In genomic region chr18:48708807-48709206, GRCh38 we compare ENCODE assay signal across 21 cellular contexts.
DNase-seq lines count a peak whose midpoint lies in the region; ATAC-seq, FAIRE-seq and TF ChIP-seq lines count a peak whose summit lies in the region.
"Had no signal": no experiment of that assay in that cellular context is flagged by ENCODE, and none has a peak within 500 bp of the region (broad histone marks: within the 10 kb centered on the region; RNA-seq: fewer than 3 reads in every experiment).

No MANE protein-coding gene starts in this region.

- H3K9me3 Mint-ChIP-seq in activated naive CD4-positive, alpha-beta T cell treated with anti-CD3 and anti-CD28 coated beads for 36 hours: no peaks in the 10 kb centered on the region
- H3K9me3 Mint-ChIP-seq: CD4-positive, alpha-beta T cell had no signal

- intact Hi-C loops in heart left ventricle (cut with DNase I): loop anchor here in 2 of 10 donors (1.0 kb wide), 2 partner anchors 28 to 29 kb away; no protein-coding TSS in a partner anchor
- intact Hi-C loops in HepG2 (cut with micrococcal nuclease; ENCODE audit: unreplicated experiment): no loop called here
- intact Hi-C loops in right lobe of liver (cut with DNase I): no loop called here
- intact Hi-C loops in activated naive CD4-positive, alpha-beta T cell treated with anti-CD3 and anti-CD28 coated beads for 36 hours (cut with micrococcal nuclease): no loop called here

- H3K36me3 Mint-ChIP-seq in activated naive CD4-positive, alpha-beta T cell treated with anti-CD3 and anti-CD28 coated beads for 36 hours (ENCODE audit: low read depth): no peaks in the 10 kb centered on the region
- peaks cover 3% of the 10 kb centered on the region for H3K36me3 Mint-ChIP-seq in T-helper 17 cell (ENCODE audit: low read depth)
- H3K36me3 Mint-ChIP-seq: IgD-negative memory B cell had no signal

- H3K4me2 ChIP-seq in HepG2 (ENCODE audit: low read depth, low read length) (no peak overlapping the region), parathyroid adenoma (ENCODE audit: low read length) (no peak overlapping the region)
- H3K4me2 ChIP-seq: A549 had no signal

- H3K27me3 Mint-ChIP-seq in activated naive CD4-positive, alpha-beta T cell treated with anti-CD3 and anti-CD28 coated beads for 36 hours (ENCODE audit: low read depth): no peaks in the 10 kb centered on the region
- H3K27me3 Mint-ChIP-seq in T-helper 17 cell: peaks cover 5% of the 10 kb centered on the region
- H3K27me3 Mint-ChIP-seq: CD4-positive, alpha-beta T cell; IgD-negative memory B cell had no signal

- DNase-seq in heart left ventricle (peak in 1 of 5 donors; percentile 11), right atrium auricular region (ENCODE audit: low spot score) (no peak), HepG2 (ENCODE audit: low spot score) (no peak), right lobe of liver (no peak), T-helper 17 cell (no peak)
- DNase-seq in activated naive CD4-positive, alpha-beta T cell treated with anti-CD3 and anti-CD28 coated beads for 36 hours: no peak
- DNase-seq: AML-193; Caco-2; CD4-positive, alpha-beta T cell; GM23248 had no signal

- CTCF ChIA-PET in HepG2 (lab: Yijun Ruan, JAX; ENCODE audit: low intra/inter-chr PET ratio, low total read pairs): no interaction called here
- CTCF ChIA-PET in activated naive CD4-positive, alpha-beta T cell treated with anti-CD3 and anti-CD28 coated beads for 36 hours (lab: Charles Lee): no interaction called here

- no peaks in the 10 kb centered on the region for H4K20me1 ChIP-seq in HepG2 (ENCODE audit: insufficient read depth, low read length)

- H3K79me2 ChIP-seq in HepG2 (ENCODE audit: insufficient read depth, low read length) (no peaks in the 10 kb centered on the region), parathyroid adenoma (no peaks in the 10 kb centered on the region)

- no peak overlapping the region for H3K9ac ChIP-seq in HepG2 (ENCODE audit: insufficient read depth, low read depth, low read length)
- H3K9ac ChIP-seq in parathyroid adenoma: no peak overlapping the region
- H3K9ac ChIP-seq: GM23248 had no signal

- H3K9me3 ChIP-seq in heart left ventricle: no peaks in the 10 kb centered on the region
- H3K9me3 ChIP-seq in right atrium auricular region: no peaks in the 10 kb centered on the region
- no peaks in the 10 kb centered on the region for H3K9me3 ChIP-seq in HepG2 (ENCODE audit: low read length)
- no peaks in the 10 kb centered on the region for H3K9me3 ChIP-seq in right lobe of liver
- no peaks in the 10 kb centered on the region for H3K9me3 ChIP-seq in parathyroid adenoma (ENCODE audit: control insufficient read depth, low read length)
- no peaks in the 10 kb centered on the region for H3K9me3 ChIP-seq in T-helper 17 cell (ENCODE audit: control insufficient read depth, low read length, poor library complexity, severe bottlenecking)
- H3K9me3 ChIP-seq: A549, Caco-2, HAP-1 had no signal

- TF ChIP-seq CTCF in heart left ventricle (IDR thresholded peaks at IDR 0.05): no peak
- TF ChIP-seq CTCF in right atrium auricular region (IDR thresholded peaks at IDR 0.05): no peak
- no peak for TF ChIP-seq CTCF in HepG2 (CRISPR knock-in tag; IDR thresholded peaks at IDR 0.05)
- TF ChIP-seq CTCF in right lobe of liver (IDR thresholded peaks at IDR 0.05): no peak
- TF ChIP-seq CTCF in parathyroid adenoma (IDR thresholded peaks at IDR 0.05): no peak

- no peak for TF ChIP-seq POLR2A in heart left ventricle (IDR thresholded peaks at IDR 0.05)
- no peak for TF ChIP-seq POLR2A in HepG2 (IDR thresholded peaks at IDR 0.05; ENCODE audit: insufficient read depth in 1 of 2, low read depth in 2 of 2, low read length in 2 of 2)
- no peak for TF ChIP-seq POLR2A in right lobe of liver (IDR thresholded peaks at IDR 0.05)

- H2AFZ ChIP-seq in HepG2 (ENCODE audit: low read length): no peak overlapping the region
- no peak overlapping the region for H2AFZ ChIP-seq in parathyroid adenoma
- H2AFZ ChIP-seq: GM23248 had no signal

- H3K27me3 ChIP-seq in heart left ventricle: no peaks in the 10 kb centered on the region
- H3K27me3 ChIP-seq in right atrium auricular region: no peaks in the 10 kb centered on the region
- no peaks in the 10 kb centered on the region for H3K27me3 ChIP-seq in HepG2 (ENCODE audit: control insufficient read depth in 1 of 2, insufficient read depth in 2 of 2, low read length in 2 of 2)
- H3K27me3 ChIP-seq in right lobe of liver: no peaks in the 10 kb centered on the region
- no peaks in the 10 kb centered on the region for H3K27me3 ChIP-seq in parathyroid adenoma (ENCODE audit: control insufficient read depth, insufficient read depth, low read length)

- POLR2A ChIA-PET in HepG2 (lab: Yijun Ruan, JAX): no interaction called here

- no peaks in the 10 kb centered on the region for H3K4me1 Mint-ChIP-seq in activated naive CD4-positive, alpha-beta T cell treated with anti-CD3 and anti-CD28 coated beads for 36 hours (ENCODE audit: low read depth)
- peaks cover 10% of the 10 kb centered on the region for H3K4me1 Mint-ChIP-seq in T-helper 17 cell

- ATAC-seq in heart left ventricle (no peak), HepG2 (no peak), right lobe of liver (no peak), T-helper 17 cell (no peak)
- ATAC-seq: A549 had no signal

- TF ChIP-seq RAD21 in HepG2 (CRISPR knock-in tag; IDR thresholded peaks at IDR 0.05): no peak

- H3K36me3 ChIP-seq in heart left ventricle: no peaks in the 10 kb centered on the region
- no peaks in the 10 kb centered on the region for H3K36me3 ChIP-seq in right atrium auricular region
- H3K36me3 ChIP-seq in HepG2 (replicated peaks in 1 of 2; ENCODE audit: control insufficient read depth in 1 of 2, insufficient read depth in 2 of 2, low read length in 2 of 2): peaks cover 6 to 20% of the 10 kb centered on the region in 2 experiments; a peak in 3 of 5 replicates
- H3K36me3 ChIP-seq in right lobe of liver: peaks cover 0 to 7% (median 0%) of the 10 kb centered on the region in 4 donors
- no peaks in the 10 kb centered on the region for H3K36me3 ChIP-seq in parathyroid adenoma (ENCODE audit: control insufficient read depth, insufficient read depth, low read length)
- H3K36me3 ChIP-seq: HAP-1 had no signal

- FAIRE-seq in HepG2 (lab: Jason Lieb, UNC): no peak
- FAIRE-seq: A549, D721Med, G401.6, GM12891, GM18507, HTR-8/SVneo had no signal

- H3K27ac ChIP-seq in heart left ventricle (peak overlapping the region; percentile 36 to 93 (median 72)), right atrium auricular region (peak overlapping the region in 1 of 2 donors; percentile 25), HepG2 (ENCODE audit: extremely low read length, insufficient read depth, low read length) (no peak overlapping the region), right lobe of liver (no peak overlapping the region), parathyroid adenoma (peak overlapping the region; percentile 53)
- H3K27ac ChIP-seq: 22Rv1, A549, C4-2B, GM23248 had no signal

- TF ChIP-seq EP300 in HepG2 (IDR thresholded peaks at IDR 0.05; ENCODE audit: low read depth in 2 of 2, low read length in 2 of 2) (no peak), HepG2 (CRISPR knock-in tag; IDR thresholded peaks at IDR 0.05; ENCODE audit: borderline replicate concordance) (no peak)

- 85 to 97% (median 92%) methylated on average over 3 of the region's 3 CpGs for WGBS in heart left ventricle, 4 donors
- 85% methylated on average over 3 of the region's 3 CpGs for WGBS in HepG2 (ENCODE audit: low lambda C conversion rate)
- 90% methylated on average over 3 of the region's 3 CpGs for WGBS in right lobe of liver (ENCODE audit: insufficient coverage, low coverage, low lambda C conversion rate, missing lambda C conversion rate)

- no peak overlapping the region for H3K4me3 Mint-ChIP-seq in activated naive CD4-positive, alpha-beta T cell treated with anti-CD3 and anti-CD28 coated beads for 36 hours
- no peak overlapping the region for H3K4me3 Mint-ChIP-seq in T-helper 17 cell
- H3K4me3 Mint-ChIP-seq: CD4-positive, alpha-beta T cell had no signal

- H3K4me1 ChIP-seq in heart left ventricle (peaks cover 2 to 65% (median 43%) of the 10 kb centered on the region in 12 donors), right atrium auricular region (peaks cover 0 to 47% of the 10 kb centered on the region in 2 donors), HepG2 (ENCODE audit: insufficient read depth, low read length) (no peaks in the 10 kb centered on the region), right lobe of liver (no peaks in the 10 kb centered on the region), parathyroid adenoma (no peaks in the 10 kb centered on the region)
- H3K4me1 ChIP-seq: A549, Caco-2, HAP-1 had no signal

- H3K4me3 ChIP-seq in heart left ventricle (no peak overlapping the region), right atrium auricular region (no peak overlapping the region), HepG2 (replicated peaks in 1 of 3; ENCODE audit: insufficient read depth in 1 of 3, low read depth in 2 of 3, low read length in 3 of 3) (no peak overlapping the region), right lobe of liver (no peak overlapping the region), parathyroid adenoma (ENCODE audit: low read depth, low read length) (no peak overlapping the region)
- H3K4me3 ChIP-seq: A549, GM23248, HAP-1 had no signal

- in situ Hi-C loops in HepG2 (cut with HindIII; ENCODE audit: extremely low pct_ligation_motif_present, low pct_unique_long_range_greater_than_20kb): no loop called here

- BruUV-seq in HepG2 (replicated peaks; lab: Mats Ljungman, UMichigan): no TSS peak

- no peak overlapping the region for H3K27ac Mint-ChIP-seq in activated naive CD4-positive, alpha-beta T cell treated with anti-CD3 and anti-CD28 coated beads for 36 hours
- no peak overlapping the region for H3K27ac Mint-ChIP-seq in T-helper 17 cell
- H3K27ac Mint-ChIP-seq: CD4-positive, alpha-beta T cell had no signal

TF ChIP-seq in HepG2, 621 proteins besides CTCF, POLR2A, EP300 and RAD21 (continues in another document):
- TF ChIP-seq, protein P1, sequence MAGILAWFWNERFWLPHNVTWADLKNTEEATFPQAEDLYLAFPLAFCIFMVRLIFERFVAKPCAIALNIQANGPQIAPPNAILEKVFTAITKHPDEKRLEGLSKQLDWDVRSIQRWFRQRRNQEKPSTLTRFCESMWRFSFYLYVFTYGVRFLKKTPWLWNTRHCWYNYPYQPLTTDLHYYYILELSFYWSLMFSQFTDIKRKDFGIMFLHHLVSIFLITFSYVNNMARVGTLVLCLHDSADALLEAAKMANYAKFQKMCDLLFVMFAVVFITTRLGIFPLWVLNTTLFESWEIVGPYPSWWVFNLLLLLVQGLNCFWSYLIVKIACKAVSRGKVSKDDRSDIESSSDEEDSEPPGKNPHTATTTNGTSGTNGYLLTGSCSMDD (CRISPR knock-in tag; IDR thresholded peaks at IDR 0.05): no peak
- TF ChIP-seq CREB1 (IDR thresholded peaks at IDR 0.05) (peak; percentile 54; the same call in 1 of the 2 replicates), CREB1 (CRISPR knock-in tag; IDR thresholded peaks at IDR 0.05) (no peak)

Comparison
In these comparisons a context has a peak if more than half of its experiments do, and no peak if none do; other contexts are left out.
1. H3K27ac ChIP-seq: peak in heart left ventricle (12 of 12) and parathyroid adenoma (single experiment); none in HepG2 (single experiment) and right lobe of liver (0 of 3).